ENCODE assay signal across 1 cellular context in genomic region chr1:20212099-20212684, GRCh38.
TF ChIP-seq lines count a peak whose summit lies in the region.

No MANE protein-coding gene starts in this region.

TF ChIP-seq in K562, 482 proteins besides CTCF, POLR2A, EP300 and RAD21 (continued from another document):
- TF ChIP-seq REST (CRISPR knock-in tag; IDR thresholded peaks at IDR 0.05; ENCODE audit: low read depth) (no peak), TFAP4 (CRISPR knock-in tag; IDR thresholded peaks at IDR 0.05; ENCODE audit: borderline replicate concordance) (no peak), ATF2 (CRISPR knock-in tag; IDR thresholded peaks at IDR 0.05) (no peak), CBX5 (IDR thresholded peaks at IDR 0.05; ENCODE audit: borderline replicate concordance, low read depth) (no peak), HNRNPL (IDR thresholded peaks at IDR 0.05; ENCODE audit: low read depth, low read length) (no peak)
